Comparison of ENCODE assay signal across 8 cellular contexts in genomic region chr21:37366488-37367300, GRCh38. TPM values are rescaled to one million over a fixed set of nuclear protein-coding genes. Genes with fewer than 3 reads are reported as not detected.
DNase-seq lines count a peak whose midpoint lies in the region; ATAC-seq and TF ChIP-seq lines count a peak whose summit lies in the region.

Gene DYRK1A (plus strand): TSS chr21:37366773. CDS start chr21:37420375, 53,602 bp downstream.

- intact Hi-C loops in T-helper 1 cell treated with Interleukin-12 subunit alpha and Interleukin-12 subunit beta and Interleukin-4 antibody, amounts not matched to agents 30 ng/mL and 1 ng/mL, for 36 hours (cut with micrococcal nuclease) = loop anchor here (1.0 to 5.0 kb wide), 9 partner anchors 95 to 1209 kb away; partner anchors contain the start of genes DOP1B, HLCS, PIGP and TTC3
- intact Hi-C loops in heart right ventricle (cut with DNase I) = loop anchor here in 8 of 10 donors (1.0 to 10.0 kb wide), 17 partner anchors 27 to 201 kb away; partner anchors contain the start of gene VPS26C (in 6 of the 8)
- intact Hi-C loops in posterior cingulate gyrus (cut with DNase I) = loop anchor here (1.0 to 10.0 kb wide), 5 partner anchors 96 to 292 kb away; partner anchors contain the start of genes PIGP, TTC3 and VPS26C

- DNase-seq in GM13976 (ENCODE audit: low spot score) = peak; percentile 99
- DNase-seq in NCI-H146 treated with DMSO at 0.1 percent for 48 hours (lab: John Stamatoyannopoulos, UW; ENCODE audit: unreplicated experiment) = peak; percentile 88
- DNase-seq in amniotic epithelial cell (ENCODE audit: low read depth) = peak; percentile 99
- DNase-seq in heart right ventricle = peak; percentile 98 to 100
- peak; percentile 96 to 100 (median 98) for DNase-seq in posterior cingulate gyrus
- peak; percentile 97 to 99 for DNase-seq in upper lobe of left lung

- peak in 1 of 4 donors; percentile 90 for TF ChIP-seq EP300 in upper lobe of left lung (IDR thresholded peaks at IDR 0.05)

- H3K36me3 ChIP-seq in heart right ventricle (no peaks in the 10 kb centered on the region), upper lobe of left lung (no peaks in the 10 kb centered on the region)

- H3K27me3 ChIP-seq in heart right ventricle (no peaks in the 10 kb centered on the region), upper lobe of left lung (no peaks in the 10 kb centered on the region)

- no peak for TF ChIP-seq CTCF in GM13976 (IDR thresholded peaks at IDR 0.05; ENCODE audit: borderline replicate concordance, control extremely low read depth, extremely low read depth, insufficient read depth, missing control alignments)
- TF ChIP-seq CTCF in heart right ventricle (IDR thresholded peaks at IDR 0.05) = peak in 1 of 9 donors; percentile 24
- peak in 1 of 6 experiments; percentile 6 for TF ChIP-seq CTCF in upper lobe of left lung (IDR thresholded peaks at IDR 0.05)

- ATAC-seq in HG02870 (IDR thresholded peaks at IDR 0.05; ENCODE audit: unreplicated experiment) (peak; percentile 58), heart right ventricle (peak; percentile 92 to 98 (median 96)), upper lobe of left lung (ENCODE audit: low FRiP score in 2 of 2) (peak; percentile 94 to 98)

- peak; percentile 30 to 89 (median 72) for TF ChIP-seq POLR2A in upper lobe of left lung (IDR thresholded peaks at IDR 0.05)

- WGBS in heart right ventricle, 2 donors = 0% methylated on average over 79 to 83 of the region's 89 CpGs
- WGBS in upper lobe of left lung, 2 donors = 1% methylated on average over 30 to 55 of the region's 89 CpGs

- peaks cover 4 to 47% (median 43%) of the 10 kb centered on the region in 9 donors for H3K4me1 ChIP-seq in heart right ventricle
- peaks cover 28 to 42% (median 36%) of the 10 kb centered on the region in 4 donors for H3K4me1 ChIP-seq in upper lobe of left lung

- H3K27ac ChIP-seq in heart right ventricle (peak within 1 kb of the TSS; percentile 98 to 100 (median 100)), upper lobe of left lung (peak within 1 kb of the TSS; percentile 99 to 100 (median 100))

- in situ Hi-C loops in GM13976 (cut with MboI; ENCODE audit: low sequenced_read_pairs, unreplicated experiment) = no loop called here

- H3K4me3 ChIP-seq in heart right ventricle = peak within 1 kb of the TSS; percentile 74 to 98 (median 90)
- H3K4me3 ChIP-seq in upper lobe of left lung = peak within 1 kb of the TSS; percentile 74 to 90 (median 78)

- H3K9me3 ChIP-seq in heart right ventricle (no peaks in the 10 kb centered on the region), upper lobe of left lung (no peaks in the 10 kb centered on the region)

RNA-seq across cellular contexts. Expression of gene DYRK1A, which starts in this region (rescaled TPM):
- total RNA-seq in T-helper 1 cell treated with Interleukin-12 subunit alpha and Interleukin-12 subunit beta and Interleukin-4 antibody, amounts not matched to agents 30 ng/mL and 1 ng/mL, for 36 hours = 93.1 and 95.4 TPM in 2 replicates
- 10 to 100 TPM; 57.6 to 94.2 (median 75.0) TPM for total RNA-seq in heart right ventricle
- 10 to 100 TPM; 24.7 to 30.6 TPM for polyA plus RNA-seq in heart right ventricle
- 100 to 1,000 TPM in 1 of 6 donors, 10 to 100 TPM in 5; 64.1 to 116 (median 83.2) TPM for total RNA-seq in upper lobe of left lung

Comparison
In these comparisons a context has a peak if more than half of its experiments do, and no peak if none do; other contexts are left out.
1. Peak in every context shown above with its lines: DNase-seq, ATAC-seq, H3K4me3 ChIP-seq and H3K27ac ChIP-seq.